In the genomic region with DNA sequence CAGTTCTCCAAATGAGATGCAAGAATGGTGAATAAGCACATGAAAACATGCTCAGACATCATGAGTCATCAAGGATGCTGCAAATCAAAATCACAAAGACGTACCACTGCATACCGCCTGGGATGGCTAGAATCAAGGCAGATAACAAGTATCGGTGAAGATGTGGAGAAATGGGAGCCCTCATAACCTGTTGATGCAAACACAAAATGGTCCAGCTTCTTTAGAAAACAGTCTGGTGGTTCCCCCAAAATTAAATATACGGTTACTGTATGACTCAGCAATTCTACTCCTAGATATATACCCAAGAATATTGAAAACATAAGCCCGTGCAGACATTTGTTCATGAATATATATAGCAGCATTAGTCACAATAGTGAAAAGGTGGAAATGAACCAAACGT, we compare ENCODE assay signal across 16 cellular contexts. TPM values are rescaled to one million over a fixed set of nuclear protein-coding genes. Genes with fewer than 3 reads are reported as not detected.
DNase-seq lines count a peak whose midpoint lies in the region; ATAC-seq and TF ChIP-seq lines count a peak whose summit lies in the region.
"Had no signal": no experiment of that assay in that cellular context is flagged by ENCODE, and none has a peak within 500 bp of the region (broad histone marks: within the 10 kb centered on the region; RNA-seq: fewer than 3 reads in every experiment).

No MANE protein-coding gene starts in this region.

- H3F3A ChIP-seq in SK-N-SH (replicated peaks; ENCODE audit: insufficient read depth): no peaks in the 10 kb centered on the region

- ATAC-seq in GM19035 (IDR thresholded peaks at IDR 0.05; ENCODE audit: unreplicated experiment) (peak; percentile 65), HG02884 (IDR thresholded peaks at IDR 0.05; ENCODE audit: unreplicated experiment) (peak; percentile 69)

- intact Hi-C loops in A673 (cut with micrococcal nuclease; ENCODE audit: unreplicated experiment) (no loop called here), esophagus muscularis mucosa (cut with DNase I) (no loop called here)

- WGBS in SK-N-SH (ENCODE audit: low lambda C conversion rate): 16% methylated on average over 6 of the region's 6 CpGs
- WGBS in esophagus muscularis mucosa: 64% methylated on average over 6 of the region's 6 CpGs

- H3K27me3 Mint-ChIP-seq in nephron progenitor cell (ENCODE audit: low read depth, poor library complexity): no peaks in the 10 kb centered on the region
- H3K27me3 Mint-ChIP-seq: activated naive CD8-positive, alpha-beta T cell treated with anti-CD3 and anti-CD28 coated beads for 36 hours; dendritic cell treated with granulocyte-macrophage colony-stimulating factor and Interleukin-4, amounts not matched to agents 40 ng/mL and 50 ng/mL, for 4 days had no signal

- TF ChIP-seq POLR2A in esophagus muscularis mucosa (IDR thresholded peaks at IDR 0.05; ENCODE audit: low read depth): no peak

- H2AFZ ChIP-seq in SK-N-SH (ENCODE audit: low read depth): no peak overlapping the region

- POLR2A ChIA-PET in A673 (lab: Charles Lee; ENCODE audit: low non-redundant PET) (no interaction called here), SK-N-SH (lab: Yijun Ruan, JAX) (no interaction called here)

- no peak for TF ChIP-seq CTCF in A673 (conservative IDR thresholded peaks at IDR 0.05; ENCODE audit: low read depth, low read length)
- no peak for TF ChIP-seq CTCF in SK-N-SH (IDR thresholded peaks at IDR 0.05)
- no peak for TF ChIP-seq CTCF in nephron progenitor cell (IDR thresholded peaks at IDR 0.05)
- TF ChIP-seq CTCF in esophagus muscularis mucosa (IDR thresholded peaks at IDR 0.05): no peak

- no TSS peak for BruUV-seq in A673 (replicated peaks; lab: Mats Ljungman, UMichigan)

- H3K9me3 Mint-ChIP-seq in nephron progenitor cell: peaks cover 19% of the 10 kb centered on the region
- H3K9me3 Mint-ChIP-seq: activated naive CD8-positive, alpha-beta T cell treated with anti-CD3 and anti-CD28 coated beads for 36 hours; dendritic cell treated with granulocyte-macrophage colony-stimulating factor and Interleukin-4, amounts not matched to agents 40 ng/mL and 50 ng/mL, for 4 days had no signal

- H3K79me2 ChIP-seq in SK-N-SH (ENCODE audit: insufficient read depth): no peaks in the 10 kb centered on the region

- H4K20me1 ChIP-seq in SK-N-SH (ENCODE audit: insufficient read depth): no peaks in the 10 kb centered on the region

- H3K27ac Mint-ChIP-seq in nephron progenitor cell: no peak overlapping the region
- H3K27ac Mint-ChIP-seq: activated naive CD8-positive, alpha-beta T cell treated with anti-CD3 and anti-CD28 coated beads for 36 hours; dendritic cell treated with granulocyte-macrophage colony-stimulating factor and Interleukin-4, amounts not matched to agents 40 ng/mL and 50 ng/mL, for 4 days had no signal

- no peak overlapping the region for H3K4me2 ChIP-seq in SK-N-SH
- H3K4me2 ChIP-seq: smooth muscle cell had no signal

- TF ChIP-seq EP300 in SK-N-SH (IDR thresholded peaks at IDR 0.05; ENCODE audit: borderline replicate concordance in 1 of 2, low read depth in 1 of 2, low read length in 1 of 2) (no peak), esophagus muscularis mucosa (IDR thresholded peaks at IDR 0.05) (no peak)

- H3K36me3 Mint-ChIP-seq in nephron progenitor cell (ENCODE audit: low read depth): no peaks in the 10 kb centered on the region
- H3K36me3 Mint-ChIP-seq: activated naive CD8-positive, alpha-beta T cell treated with anti-CD3 and anti-CD28 coated beads for 36 hours had no signal

- TF ChIP-seq RAD21 in SK-N-SH (IDR thresholded peaks at IDR 0.05; ENCODE audit: low read length): no peak

- no peak overlapping the region for H3K9ac ChIP-seq in SK-N-SH

- CTCF ChIA-PET in A673 (lab: Charles Lee) (no interaction called here), SK-N-SH (lab: Yijun Ruan, JAX) (no interaction called here)

- H3K4me1 ChIP-seq in A673 (ENCODE audit: insufficient read depth, low read length, poor library complexity, severe bottlenecking) (no peaks in the 10 kb centered on the region), SK-N-SH (ENCODE audit: control insufficient read depth in 1 of 2, insufficient read depth in 2 of 2, low read depth in 1 of 2, low read length in 1 of 2) (no peaks in the 10 kb centered on the region), esophagus muscularis mucosa (no peaks in the 10 kb centered on the region)

- H3K9me2 ChIP-seq in SK-N-SH: no peaks in the 10 kb centered on the region

- H3K27me3 ChIP-seq in A673 (replicated peaks; ENCODE audit: insufficient read depth, low read depth, low read length, poor library complexity) (no peaks in the 10 kb centered on the region), SK-N-SH (ENCODE audit: insufficient read depth) (no peaks in the 10 kb centered on the region; the same call in 1 of the 2 replicates), esophagus muscularis mucosa (no peaks in the 10 kb centered on the region)

- peak; percentile 18 for DNase-seq in A673 (ENCODE audit: low spot score)
- DNase-seq in SK-N-SH: no peak
- DNase-seq in stimulated activated CD4-positive, alpha-beta T cell treated with anti-CD3 and anti-CD28 coated beads, Interleukin-4, amount 100 ng/mL, for 24 hours: no peak
- no peak for DNase-seq in nephron progenitor cell
- DNase-seq in esophagus muscularis mucosa (ENCODE audit: extremely low spot score): no peak
- DNase-seq in cerebellar cortex (ENCODE audit: low spot score): no peak
- DNase-seq: activated CD4-positive, alpha-beta T cell treated with anti-CD3 and anti-CD28 coated beads, Interleukin-2, amount 50 U/mL, for 4 hours; activated naive CD8-positive, alpha-beta T cell treated with anti-CD3 and anti-CD28 coated beads for 36 hours; EL; foreskin melanocyte; NCI-H1694 had no signal

- H3K4me3 Mint-ChIP-seq in nephron progenitor cell: no peak overlapping the region
- H3K4me3 Mint-ChIP-seq: activated naive CD8-positive, alpha-beta T cell treated with anti-CD3 and anti-CD28 coated beads for 36 hours; dendritic cell treated with granulocyte-macrophage colony-stimulating factor and Interleukin-4, amounts not matched to agents 40 ng/mL and 50 ng/mL, for 4 days had no signal

- H3K27ac ChIP-seq in A673 (ENCODE audit: low read depth, low read length, poor library complexity, severe bottlenecking) (no peak overlapping the region), SK-N-SH (ENCODE audit: low read depth in 2 of 2, low read length in 1 of 2) (no peak overlapping the region), esophagus muscularis mucosa (replicated peaks in 1 of 4) (no peak overlapping the region)

- H3K4me1 Mint-ChIP-seq in nephron progenitor cell: no peaks in the 10 kb centered on the region

- H3K9me3 ChIP-seq in A673 (ENCODE audit: low read depth, low read length, poor library complexity, severe bottlenecking): no peaks in the 10 kb centered on the region
- H3K9me3 ChIP-seq in SK-N-SH: no peaks in the 10 kb centered on the region
- no peaks in the 10 kb centered on the region for H3K9me3 ChIP-seq in esophagus muscularis mucosa

- H3K36me3 ChIP-seq in A673 (ENCODE audit: insufficient read depth, low read length, poor library complexity, severe bottlenecking) (no peaks in the 10 kb centered on the region), SK-N-SH (replicated peaks in 1 of 2; ENCODE audit: control insufficient read depth in 1 of 2, insufficient read depth in 2 of 2, low read length in 1 of 2) (no peaks in the 10 kb centered on the region), esophagus muscularis mucosa (no peaks in the 10 kb centered on the region)

- no peak overlapping the region for H3K4me3 ChIP-seq in A673 (ENCODE audit: low read depth, low read length, poor library complexity, severe bottlenecking)
- H3K4me3 ChIP-seq in SK-N-SH (ENCODE audit: low read depth in 2 of 2, low read length in 1 of 2): no peak overlapping the region
- no peak overlapping the region for H3K4me3 ChIP-seq in esophagus muscularis mucosa
- H3K4me3 ChIP-seq: smooth muscle cell had no signal

TF ChIP-seq in SK-N-SH, 30 proteins besides CTCF, POLR2A, EP300 and RAD21:
- TF ChIP-seq, protein P1, sequence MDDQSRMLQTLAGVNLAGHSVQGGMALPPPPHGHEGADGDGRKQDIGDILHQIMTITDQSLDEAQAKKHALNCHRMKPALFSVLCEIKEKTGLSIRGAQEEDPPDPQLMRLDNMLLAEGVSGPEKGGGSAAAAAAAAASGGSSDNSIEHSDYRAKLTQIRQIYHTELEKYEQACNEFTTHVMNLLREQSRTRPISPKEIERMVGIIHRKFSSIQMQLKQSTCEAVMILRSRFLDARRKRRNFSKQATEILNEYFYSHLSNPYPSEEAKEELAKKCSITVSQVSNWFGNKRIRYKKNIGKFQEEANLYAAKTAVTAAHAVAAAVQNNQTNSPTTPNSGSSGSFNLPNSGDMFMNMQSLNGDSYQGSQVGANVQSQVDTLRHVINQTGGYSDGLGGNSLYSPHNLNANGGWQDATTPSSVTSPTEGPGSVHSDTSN (IDR thresholded peaks at IDR 0.05): peak; percentile 55
- TF ChIP-seq FOXJ3 (CRISPR knock-in tag; IDR thresholded peaks at IDR 0.05) (no peak), FOSL2 (IDR thresholded peaks at IDR 0.05; ENCODE audit: borderline replicate concordance, low read depth) (peak; percentile 41; the same call in 1 of the 2 replicates), JUND (IDR thresholded peaks at IDR 0.05) (peak; percentile 32; the same call in 1 of the 2 replicates)

RNA-seq across cellular contexts. Expression of a gene that starts 32.5 kb away (rescaled TPM):
- total RNA-seq in A673 (2021): not detected in 2 replicates
- polyA plus RNA-seq in SK-N-SH (2012; rRNA removed): not detected in 2 replicates
- polyA plus RNA-seq in SK-N-SH (2012; cell fraction: cytosol; rRNA removed): 0.01 TPM in 1 of 2 replicates, not detected in the other
- not detected in 2 replicates for polyA plus RNA-seq in SK-N-SH (2012; cell fraction: nucleus; rRNA removed)
- total RNA-seq in esophagus muscularis mucosa: not detected
- total RNA-seq: activated naive CD8-positive, alpha-beta T cell treated with anti-CD3 and anti-CD28 coated beads for 36 hours; smooth muscle cell; T-helper 1 cell treated with Interleukin-12 subunit alpha and Interleukin-12 subunit beta and Interleukin-4 antibody, amounts not matched to agents 30 ng/mL and 1 ng/mL, for 36 hours had no signal
- polyA plus RNA-seq: smooth muscle cell had no signal

RNA-seq across cellular contexts. Expression of a gene that starts 36.3 kb away (rescaled TPM):
- total RNA-seq in A673 (2021) (2.0 and 2.6 TPM in 2 replicates), esophagus muscularis mucosa (1 to 10 TPM in 2 of 4 donors, under 1 TPM in 1, not detected in 1; under 0.01 to 4.9 (median 3.1) TPM)
- 0.28 and 1.8 TPM in 2 replicates for polyA plus RNA-seq in SK-N-SH (2012; rRNA removed)
- 0.13 and 0.27 TPM in 2 replicates for polyA plus RNA-seq in SK-N-SH (2012; cell fraction: cytosol; rRNA removed)
- 1.1 TPM in 2 replicates for polyA plus RNA-seq in SK-N-SH (2012; cell fraction: nucleus; rRNA removed)
- polyA plus RNA-seq: smooth muscle cell had no signal
